Comparison of ENCODE assay signal across 12 cellular contexts in the genomic region with DNA sequence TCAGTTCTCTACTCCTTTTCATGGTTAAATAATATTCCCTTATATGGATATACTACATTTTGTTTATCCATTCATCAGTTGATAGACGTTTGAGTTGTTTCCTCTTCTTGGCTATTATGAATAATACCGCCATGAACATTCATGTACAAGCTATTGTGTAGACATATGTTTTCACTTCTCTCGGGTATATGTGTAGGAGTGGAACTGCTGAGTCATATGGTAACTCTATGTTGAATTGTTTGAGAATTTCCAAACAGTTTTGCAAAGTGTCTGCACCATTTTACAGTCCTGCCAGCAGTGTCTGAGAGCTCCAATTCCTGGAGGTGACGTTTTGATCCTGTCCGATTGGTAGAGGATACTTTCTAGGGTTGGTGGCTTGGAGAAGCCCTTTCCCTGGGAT. TPM values are rescaled to one million over a fixed set of nuclear protein-coding genes. Genes with fewer than 3 reads are reported as not detected.
A peak's percentile ranks its signal among the peaks of the same experiment; 100 is the strongest.
DNase-seq lines count a peak whose midpoint lies in the region; ATAC-seq and TF ChIP-seq lines count a peak whose summit lies in the region.
"Had no signal": no experiment of that assay in that cellular context is flagged by ENCODE, and none has a peak within 500 bp of the region (broad histone marks: within the 10 kb centered on the region; RNA-seq: fewer than 3 reads in every experiment).

No MANE protein-coding gene starts in this region.

- H3K9me3 Mint-ChIP-seq in activated naive CD4-positive, alpha-beta T cell treated with anti-CD3 and anti-CD28 coated beads, Interleukin-2, amount 50 U/mL, for 24 hours = no peaks in the 10 kb centered on the region
- peaks cover 0 to 3% of the 10 kb centered on the region in 2 donors for H3K9me3 Mint-ChIP-seq in stimulated activated naive B cell treated with anti-CD40 and anti-IgM and Interleukin-4, amounts not matched to agents 10 μg/mL and 1 μg/mL and 100 μg/mL, for 72 hours

- TF ChIP-seq CTCF in esophagus muscularis mucosa (IDR thresholded peaks at IDR 0.05) = no peak

- no peaks in the 10 kb centered on the region for H3K9me3 ChIP-seq in esophagus muscularis mucosa

- WGBS in esophagus muscularis mucosa = 37% methylated on average over 5 of the region's 5 CpGs

- H3K27me3 ChIP-seq in esophagus muscularis mucosa = no peaks in the 10 kb centered on the region

- TF ChIP-seq POLR2A in esophagus muscularis mucosa (IDR thresholded peaks at IDR 0.05; ENCODE audit: low read depth) = no peak

- H3K36me3 Mint-ChIP-seq in activated naive CD4-positive, alpha-beta T cell treated with anti-CD3 and anti-CD28 coated beads, Interleukin-2, amount 50 U/mL, for 24 hours = no peaks in the 10 kb centered on the region
- no peaks in the 10 kb centered on the region for H3K36me3 Mint-ChIP-seq in stimulated activated naive B cell treated with anti-CD40 and anti-IgM and Interleukin-4, amounts not matched to agents 10 μg/mL and 1 μg/mL and 100 μg/mL, for 72 hours

- H3K27me3 Mint-ChIP-seq in activated naive CD4-positive, alpha-beta T cell treated with anti-CD3 and anti-CD28 coated beads, Interleukin-2, amount 50 U/mL, for 24 hours = peaks cover 4% of the 10 kb centered on the region
- H3K27me3 Mint-ChIP-seq in stimulated activated naive B cell treated with anti-CD40 and anti-IgM and Interleukin-4, amounts not matched to agents 10 μg/mL and 1 μg/mL and 100 μg/mL, for 72 hours = peaks cover 0 to 19% of the 10 kb centered on the region in 2 donors

- no peak overlapping the region for H3K27ac ChIP-seq in esophagus muscularis mucosa (replicated peaks in 1 of 4)
- H3K27ac ChIP-seq: epithelial cell of prostate had no signal

- peaks cover 0 to 15% (median 9%) of the 10 kb centered on the region in 4 donors for H3K4me1 ChIP-seq in esophagus muscularis mucosa

- peak overlapping the region; percentile 55 for H3K27ac Mint-ChIP-seq in activated naive CD4-positive, alpha-beta T cell treated with anti-CD3 and anti-CD28 coated beads, Interleukin-2, amount 50 U/mL, for 24 hours
- no peak overlapping the region for H3K27ac Mint-ChIP-seq in stimulated activated naive B cell treated with anti-CD40 and anti-IgM and Interleukin-4, amounts not matched to agents 10 μg/mL and 1 μg/mL and 100 μg/mL, for 72 hours

- intact Hi-C loops in esophagus muscularis mucosa (cut with DNase I) = loop anchor here (1.0 to 10.0 kb wide), 2 partner anchors 9 to 100 kb away; no protein-coding TSS in a partner anchor

- H3K4me3 Mint-ChIP-seq in activated naive CD4-positive, alpha-beta T cell treated with anti-CD3 and anti-CD28 coated beads, Interleukin-2, amount 50 U/mL, for 24 hours = no peak overlapping the region
- H3K4me3 Mint-ChIP-seq in stimulated activated naive B cell treated with anti-CD40 and anti-IgM and Interleukin-4, amounts not matched to agents 10 μg/mL and 1 μg/mL and 100 μg/mL, for 72 hours = no peak overlapping the region

- ATAC-seq in HG02852 (IDR thresholded peaks at IDR 0.05; ENCODE audit: unreplicated experiment) = peak; percentile 89
- peak; percentile 53 to 62 for ATAC-seq in stimulated activated naive B cell treated with anti-CD40 and anti-IgM and Interleukin-4, amounts not matched to agents 10 μg/mL and 1 μg/mL and 100 μg/mL, for 72 hours (replicated peaks)

- H3K4me3 ChIP-seq in esophagus muscularis mucosa = no peak overlapping the region

- no peak for DNase-seq in activated naive CD4-positive, alpha-beta T cell treated with anti-CD3 and anti-CD28 coated beads, Interleukin-2, amount 50 U/mL, for 16 hours
- DNase-seq in RPMI7951 (ENCODE audit: low read depth) (peak; percentile 64), NCI-H2227 (lab: John Stamatoyannopoulos, UW; ENCODE audit: unreplicated experiment) (no peak), NK-92 (lab: John Stamatoyannopoulos, UW; ENCODE audit: unreplicated experiment) (no peak), esophagus muscularis mucosa (ENCODE audit: extremely low spot score) (no peak)
- DNase-seq in stimulated activated naive B cell treated with anti-CD40 and anti-IgM and Interleukin-4, amounts not matched to agents 10 μg/mL and 1 μg/mL and 100 μg/mL, for 72 hours = no peak
- DNase-seq: aorta, GF-D8, NCI-H1105 treated with DMSO at 0.1 percent for 48 hours had no signal

- H3K4me1 Mint-ChIP-seq in activated naive CD4-positive, alpha-beta T cell treated with anti-CD3 and anti-CD28 coated beads, Interleukin-2, amount 50 U/mL, for 24 hours = peaks cover 5% of the 10 kb centered on the region
- H3K4me1 Mint-ChIP-seq in stimulated activated naive B cell treated with anti-CD40 and anti-IgM and Interleukin-4, amounts not matched to agents 10 μg/mL and 1 μg/mL and 100 μg/mL, for 72 hours = peaks cover 0 to 2% of the 10 kb centered on the region in 2 donors

- H3K36me3 ChIP-seq in esophagus muscularis mucosa = no peaks in the 10 kb centered on the region

- TF ChIP-seq EP300 in esophagus muscularis mucosa (IDR thresholded peaks at IDR 0.05) = no peak

RNA-seq across cellular contexts. Expression of gene PLAC1, which starts 23.6 kb away (rescaled TPM):
- total RNA-seq in RPMI7951 (2014; rRNA removed; shearing (Covaris generic)) = 0.12 and 0.59 TPM in 2 replicates
- not detected for total RNA-seq in esophagus muscularis mucosa
- total RNA-seq: aorta had no signal
